In the genomic region with DNA sequence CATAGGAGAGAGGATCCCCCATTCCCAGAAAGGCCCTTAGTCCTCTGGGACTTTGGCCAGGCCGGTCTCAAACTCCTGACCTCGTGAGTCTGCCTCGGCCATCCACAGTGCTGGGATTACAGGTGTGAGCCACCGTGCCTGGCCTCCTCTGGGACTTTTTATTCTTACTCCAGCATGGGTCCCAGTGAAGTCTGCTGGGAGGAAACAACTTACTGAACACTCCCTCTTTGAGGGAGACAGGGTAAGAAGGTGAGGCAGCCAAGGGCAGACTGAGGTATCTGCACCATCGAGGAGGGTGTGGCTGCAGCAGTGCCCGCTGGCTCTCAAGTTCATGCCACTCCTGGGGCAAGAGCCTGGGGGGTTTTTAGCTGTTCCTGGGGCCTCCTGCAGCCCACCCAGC, we compare ENCODE assay signal across 1 cellular context.
TF ChIP-seq lines count a peak whose summit lies in the region.

No MANE protein-coding gene starts in this region.

TF ChIP-seq in WTC11, 78 proteins besides CTCF, POLR2A, EP300 and RAD21 (continued from another document):
- TF ChIP-seq, protein P1, sequence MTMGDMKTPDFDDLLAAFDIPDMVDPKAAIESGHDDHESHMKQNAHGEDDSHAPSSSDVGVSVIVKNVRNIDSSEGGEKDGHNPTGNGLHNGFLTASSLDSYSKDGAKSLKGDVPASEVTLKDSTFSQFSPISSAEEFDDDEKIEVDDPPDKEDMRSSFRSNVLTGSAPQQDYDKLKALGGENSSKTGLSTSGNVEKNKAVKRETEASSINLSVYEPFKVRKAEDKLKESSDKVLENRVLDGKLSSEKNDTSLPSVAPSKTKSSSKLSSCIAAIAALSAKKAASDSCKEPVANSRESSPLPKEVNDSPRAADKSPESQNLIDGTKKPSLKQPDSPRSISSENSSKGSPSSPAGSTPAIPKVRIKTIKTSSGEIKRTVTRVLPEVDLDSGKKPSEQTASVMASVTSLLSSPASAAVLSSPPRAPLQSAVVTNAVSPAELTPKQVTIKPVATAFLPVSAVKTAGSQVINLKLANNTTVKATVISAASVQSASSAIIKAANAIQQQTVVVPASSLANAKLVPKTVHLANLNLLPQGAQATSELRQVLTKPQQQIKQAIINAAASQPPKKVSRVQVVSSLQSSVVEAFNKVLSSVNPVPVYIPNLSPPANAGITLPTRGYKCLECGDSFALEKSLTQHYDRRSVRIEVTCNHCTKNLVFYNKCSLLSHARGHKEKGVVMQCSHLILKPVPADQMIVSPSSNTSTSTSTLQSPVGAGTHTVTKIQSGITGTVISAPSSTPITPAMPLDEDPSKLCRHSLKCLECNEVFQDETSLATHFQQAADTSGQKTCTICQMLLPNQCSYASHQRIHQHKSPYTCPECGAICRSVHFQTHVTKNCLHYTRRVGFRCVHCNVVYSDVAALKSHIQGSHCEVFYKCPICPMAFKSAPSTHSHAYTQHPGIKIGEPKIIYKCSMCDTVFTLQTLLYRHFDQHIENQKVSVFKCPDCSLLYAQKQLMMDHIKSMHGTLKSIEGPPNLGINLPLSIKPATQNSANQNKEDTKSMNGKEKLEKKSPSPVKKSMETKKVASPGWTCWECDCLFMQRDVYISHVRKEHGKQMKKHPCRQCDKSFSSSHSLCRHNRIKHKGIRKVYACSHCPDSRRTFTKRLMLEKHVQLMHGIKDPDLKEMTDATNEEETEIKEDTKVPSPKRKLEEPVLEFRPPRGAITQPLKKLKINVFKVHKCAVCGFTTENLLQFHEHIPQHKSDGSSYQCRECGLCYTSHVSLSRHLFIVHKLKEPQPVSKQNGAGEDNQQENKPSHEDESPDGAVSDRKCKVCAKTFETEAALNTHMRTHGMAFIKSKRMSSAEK (CRISPR knock-in tag; IDR thresholded peaks at IDR 0.05; ENCODE audit: borderline replicate concordance), result no peak
- TF ChIP-seq, protein P2, sequence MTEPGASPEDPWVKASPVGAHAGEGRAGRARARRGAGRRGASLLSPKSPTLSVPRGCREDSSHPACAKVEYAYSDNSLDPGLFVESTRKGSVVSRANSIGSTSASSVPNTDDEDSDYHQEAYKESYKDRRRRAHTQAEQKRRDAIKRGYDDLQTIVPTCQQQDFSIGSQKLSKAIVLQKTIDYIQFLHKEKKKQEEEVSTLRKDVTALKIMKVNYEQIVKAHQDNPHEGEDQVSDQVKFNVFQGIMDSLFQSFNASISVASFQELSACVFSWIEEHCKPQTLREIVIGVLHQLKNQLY (CRISPR knock-in tag; IDR thresholded peaks at IDR 0.05), result no peak
- TF ChIP-seq MXD4 (CRISPR knock-in tag; IDR thresholded peaks at IDR 0.05; ENCODE audit: borderline replicate concordance), result no peak
- no peak for TF ChIP-seq ZNF396 (CRISPR knock-in tag; IDR thresholded peaks at IDR 0.05; ENCODE audit: borderline replicate concordance)
- no peak for TF ChIP-seq ZNF138 (CRISPR knock-in tag; conservative IDR thresholded peaks at IDR 0.05)
- TF ChIP-seq ZNF317 (CRISPR knock-in tag; IDR thresholded peaks at IDR 0.05; ENCODE audit: borderline replicate concordance, low read depth), result no peak
- TF ChIP-seq, protein P3, sequence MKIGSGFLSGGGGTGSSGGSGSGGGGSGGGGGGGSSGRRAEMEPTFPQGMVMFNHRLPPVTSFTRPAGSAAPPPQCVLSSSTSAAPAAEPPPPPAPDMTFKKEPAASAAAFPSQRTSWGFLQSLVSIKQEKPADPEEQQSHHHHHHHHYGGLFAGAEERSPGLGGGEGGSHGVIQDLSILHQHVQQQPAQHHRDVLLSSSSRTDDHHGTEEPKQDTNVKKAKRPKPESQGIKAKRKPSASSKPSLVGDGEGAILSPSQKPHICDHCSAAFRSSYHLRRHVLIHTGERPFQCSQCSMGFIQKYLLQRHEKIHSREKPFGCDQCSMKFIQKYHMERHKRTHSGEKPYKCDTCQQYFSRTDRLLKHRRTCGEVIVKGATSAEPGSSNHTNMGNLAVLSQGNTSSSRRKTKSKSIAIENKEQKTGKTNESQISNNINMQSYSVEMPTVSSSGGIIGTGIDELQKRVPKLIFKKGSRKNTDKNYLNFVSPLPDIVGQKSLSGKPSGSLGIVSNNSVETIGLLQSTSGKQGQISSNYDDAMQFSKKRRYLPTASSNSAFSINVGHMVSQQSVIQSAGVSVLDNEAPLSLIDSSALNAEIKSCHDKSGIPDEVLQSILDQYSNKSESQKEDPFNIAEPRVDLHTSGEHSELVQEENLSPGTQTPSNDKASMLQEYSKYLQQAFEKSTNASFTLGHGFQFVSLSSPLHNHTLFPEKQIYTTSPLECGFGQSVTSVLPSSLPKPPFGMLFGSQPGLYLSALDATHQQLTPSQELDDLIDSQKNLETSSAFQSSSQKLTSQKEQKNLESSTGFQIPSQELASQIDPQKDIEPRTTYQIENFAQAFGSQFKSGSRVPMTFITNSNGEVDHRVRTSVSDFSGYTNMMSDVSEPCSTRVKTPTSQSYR (CRISPR knock-in tag; IDR thresholded peaks at IDR 0.05), result no peak
- TF ChIP-seq, protein P4, sequence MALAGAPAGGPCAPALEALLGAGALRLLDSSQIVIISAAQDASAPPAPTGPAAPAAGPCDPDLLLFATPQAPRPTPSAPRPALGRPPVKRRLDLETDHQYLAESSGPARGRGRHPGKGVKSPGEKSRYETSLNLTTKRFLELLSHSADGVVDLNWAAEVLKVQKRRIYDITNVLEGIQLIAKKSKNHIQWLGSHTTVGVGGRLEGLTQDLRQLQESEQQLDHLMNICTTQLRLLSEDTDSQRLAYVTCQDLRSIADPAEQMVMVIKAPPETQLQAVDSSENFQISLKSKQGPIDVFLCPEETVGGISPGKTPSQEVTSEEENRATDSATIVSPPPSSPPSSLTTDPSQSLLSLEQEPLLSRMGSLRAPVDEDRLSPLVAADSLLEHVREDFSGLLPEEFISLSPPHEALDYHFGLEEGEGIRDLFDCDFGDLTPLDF (CRISPR knock-in tag; IDR thresholded peaks at IDR 0.05), result no peak
- TF ChIP-seq ZNF219 (CRISPR knock-in tag; IDR thresholded peaks at IDR 0.05; ENCODE audit: borderline replicate concordance), result no peak
- TF ChIP-seq, protein P5, sequence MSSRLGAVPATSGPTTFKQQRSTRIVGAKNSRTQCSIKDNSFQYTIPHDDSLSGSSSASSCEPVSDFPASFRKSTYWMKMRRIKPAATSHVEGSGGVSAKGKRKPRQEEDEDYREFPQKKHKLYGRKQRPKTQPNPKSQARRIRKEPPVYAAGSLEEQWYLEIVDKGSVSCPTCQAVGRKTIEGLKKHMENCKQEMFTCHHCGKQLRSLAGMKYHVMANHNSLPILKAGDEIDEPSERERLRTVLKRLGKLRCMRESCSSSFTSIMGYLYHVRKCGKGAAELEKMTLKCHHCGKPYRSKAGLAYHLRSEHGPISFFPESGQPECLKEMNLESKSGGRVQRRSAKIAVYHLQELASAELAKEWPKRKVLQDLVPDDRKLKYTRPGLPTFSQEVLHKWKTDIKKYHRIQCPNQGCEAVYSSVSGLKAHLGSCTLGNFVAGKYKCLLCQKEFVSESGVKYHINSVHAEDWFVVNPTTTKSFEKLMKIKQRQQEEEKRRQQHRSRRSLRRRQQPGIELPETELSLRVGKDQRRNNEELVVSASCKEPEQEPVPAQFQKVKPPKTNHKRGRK (CRISPR knock-in tag; IDR thresholded peaks at IDR 0.05; ENCODE audit: borderline replicate concordance), result no peak
- no peak for TF ChIP-seq HMGA2 (CRISPR knock-in tag; IDR thresholded peaks at IDR 0.05)
- no peak for TF ChIP-seq ZNF423 (CRISPR knock-in tag; IDR thresholded peaks at IDR 0.05)
- TF ChIP-seq, protein P6, sequence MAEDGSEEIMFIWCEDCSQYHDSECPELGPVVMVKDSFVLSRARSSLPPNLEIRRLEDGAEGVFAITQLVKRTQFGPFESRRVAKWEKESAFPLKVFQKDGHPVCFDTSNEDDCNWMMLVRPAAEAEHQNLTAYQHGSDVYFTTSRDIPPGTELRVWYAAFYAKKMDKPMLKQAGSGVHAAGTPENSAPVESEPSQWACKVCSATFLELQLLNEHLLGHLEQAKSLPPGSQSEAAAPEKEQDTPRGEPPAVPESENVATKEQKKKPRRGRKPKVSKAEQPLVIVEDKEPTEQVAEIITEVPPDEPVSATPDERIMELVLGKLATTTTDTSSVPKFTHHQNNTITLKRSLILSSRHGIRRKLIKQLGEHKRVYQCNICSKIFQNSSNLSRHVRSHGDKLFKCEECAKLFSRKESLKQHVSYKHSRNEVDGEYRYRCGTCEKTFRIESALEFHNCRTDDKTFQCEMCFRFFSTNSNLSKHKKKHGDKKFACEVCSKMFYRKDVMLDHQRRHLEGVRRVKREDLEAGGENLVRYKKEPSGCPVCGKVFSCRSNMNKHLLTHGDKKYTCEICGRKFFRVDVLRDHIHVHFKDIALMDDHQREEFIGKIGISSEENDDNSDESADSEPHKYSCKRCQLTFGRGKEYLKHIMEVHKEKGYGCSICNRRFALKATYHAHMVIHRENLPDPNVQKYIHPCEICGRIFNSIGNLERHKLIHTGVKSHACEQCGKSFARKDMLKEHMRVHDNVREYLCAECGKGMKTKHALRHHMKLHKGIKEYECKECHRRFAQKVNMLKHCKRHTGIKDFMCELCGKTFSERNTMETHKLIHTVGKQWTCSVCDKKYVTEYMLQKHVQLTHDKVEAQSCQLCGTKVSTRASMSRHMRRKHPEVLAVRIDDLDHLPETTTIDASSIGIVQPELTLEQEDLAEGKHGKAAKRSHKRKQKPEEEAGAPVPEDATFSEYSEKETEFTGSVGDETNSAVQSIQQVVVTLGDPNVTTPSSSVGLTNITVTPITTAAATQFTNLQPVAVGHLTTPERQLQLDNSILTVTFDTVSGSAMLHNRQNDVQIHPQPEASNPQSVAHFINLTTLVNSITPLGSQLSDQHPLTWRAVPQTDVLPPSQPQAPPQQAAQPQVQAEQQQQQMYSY (CRISPR knock-in tag; IDR thresholded peaks at IDR 0.05), result no peak
- TF ChIP-seq NFYB (CRISPR knock-in tag; conservative IDR thresholded peaks at IDR 0.05; ENCODE audit: low read depth), result no peak
TF ChIP-seq in WTC11: peak in this region for 0.
